In genomic region chrX:9526965-9527364, GRCh38 we compare ENCODE assay signal across 1 cellular context.
TF ChIP-seq lines count a peak whose summit lies in the region.

No MANE protein-coding gene starts in this region.

TF ChIP-seq in K562, 482 proteins besides CTCF, POLR2A, EP300 and RAD21:
- TF ChIP-seq CTCFL (IDR thresholded peaks at IDR 0.05; ENCODE audit: borderline replicate concordance, insufficient read depth, low read depth, low read length, poor library complexity, severe bottlenecking) (peak; percentile 43), NFXL1 (CRISPR knock-in tag; IDR thresholded peaks at IDR 0.05) (no peak)
